14 cellular contexts compared by ENCODE assay signal in the genomic region with DNA sequence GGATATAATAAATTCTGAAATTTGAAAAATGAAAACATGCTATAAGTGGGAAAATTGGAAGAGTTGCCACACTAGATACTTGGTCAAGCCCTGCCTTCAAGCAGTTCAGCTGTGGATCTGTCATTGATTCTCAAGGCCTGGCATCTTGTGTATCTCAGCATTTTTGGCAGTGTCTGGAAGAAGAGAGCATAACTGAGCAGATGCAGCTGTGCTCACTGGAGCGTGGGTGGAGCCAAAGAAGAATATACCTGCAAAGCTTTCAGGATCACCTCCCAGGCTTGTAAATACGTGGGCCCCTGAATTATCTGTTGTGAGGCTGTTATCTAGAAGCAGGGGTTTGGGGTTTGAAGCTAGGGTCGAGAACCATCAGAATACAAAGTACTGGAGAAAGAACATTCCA. TPM values are rescaled to one million over a fixed set of nuclear protein-coding genes. Genes with fewer than 3 reads are reported as not detected.
DNase-seq lines count a peak whose midpoint lies in the region; ATAC-seq and TF ChIP-seq lines count a peak whose summit lies in the region.
"Had no signal": no experiment of that assay in that cellular context is flagged by ENCODE, and none has a peak within 500 bp of the region (broad histone marks: within the 10 kb centered on the region; RNA-seq: fewer than 3 reads in every experiment).

No MANE protein-coding gene starts in this region.

- peak overlapping the region; percentile 43 to 76 (median 63) for H3K27ac ChIP-seq in transverse colon
- H3K27ac ChIP-seq: foreskin keratinocyte had no signal

- TF ChIP-seq EP300 in transverse colon (IDR thresholded peaks at IDR 0.05; ENCODE audit: low read depth): no peak

- no peak overlapping the region for H3K4me3 ChIP-seq in transverse colon

- DNase-seq in NCI-H82 (lab: John Stamatoyannopoulos, UW) (peak; percentile 15), NCI-H82 treated with DMSO at 0.1 percent for 48 hours (lab: John Stamatoyannopoulos, UW; ENCODE audit: unreplicated experiment) (no peak), NCI-H2171 (lab: John Stamatoyannopoulos, UW) (peak; percentile 54), SHP77 treated with DMSO at 0.1 percent for 48 hours (lab: John Stamatoyannopoulos, UW) (peak; percentile 36), transverse colon (no peak), islet precursor cell (no peak), activated gamma-delta T cell treated with Interleukin-2 at 50 U/mL for 16 hours (no peak), left ventricle myocardium superior (no peak)
- DNase-seq: activated CD8-positive, alpha-beta memory T cell treated with anti-CD3 and anti-CD28 coated beads, Interleukin-2, amount 50 U/mL, for 48 hours; endodermal cell; foreskin keratinocyte; nucleus accumbens; stimulated activated naive CD4-positive, alpha-beta T cell treated with Interleukin-2 at 50 U/mL for 16 hours had no signal

- no peaks in the 10 kb centered on the region for H3K9me3 ChIP-seq in transverse colon

- H3K4me1 ChIP-seq in transverse colon: peaks cover 3 to 15% (median 11%) of the 10 kb centered on the region in 4 donors

- no peak for TF ChIP-seq POLR2A in transverse colon (IDR thresholded peaks at IDR 0.05)

- no peaks in the 10 kb centered on the region for H3K27me3 ChIP-seq in transverse colon
- H3K27me3 ChIP-seq: foreskin keratinocyte had no signal

- no peak for ATAC-seq in left ventricle myocardium superior
- ATAC-seq: activated naive CD4-positive, alpha-beta T cell treated with anti-CD3 and anti-CD28 coated beads, Interleukin-2, amount 50 U/mL, for 72 hours; foreskin keratinocyte had no signal

- intact Hi-C loops in transverse colon (cut with DNase I; ENCODE audit: low total_unique reads): no loop called here
- intact Hi-C loops in left ventricle myocardium superior (cut with micrococcal nuclease): no loop called here

- in situ Hi-C loops in transverse colon (cut with MboI; ENCODE audit: low pct_ligation_motif_present in 1 of 4, low pct_unique_long_range_greater_than_20kb in 1 of 4, low sequenced_read_pairs in 3 of 4): no loop called here

- WGBS in transverse colon (ENCODE audit: low coverage in 1 of 2), 2 donors: 29 to 60% methylated on average over 1 to 3 of the region's 3 CpGs

- H3K36me3 ChIP-seq in transverse colon: no peaks in the 10 kb centered on the region

- no peak for TF ChIP-seq CTCF in transverse colon (IDR thresholded peaks at IDR 0.05)

RNA-seq across cellular contexts. Expression of gene CHD6, which starts 31.3 kb away (rescaled TPM):
- total RNA-seq in transverse colon: 10 to 100 TPM; 27.3 to 42.1 (median 27.9) TPM
- total RNA-seq in left ventricle myocardium superior: 36.8 TPM

Comparison
In these comparisons a context has a peak if more than half of its experiments do, and no peak if none do; other contexts are left out.
1. DNase-seq: peak in NCI-H82 (single experiment), NCI-H2171 (single experiment) and SHP77 treated with DMSO at 0.1 percent for 48 hours (single experiment); none in NCI-H82 treated with DMSO at 0.1 percent for 48 hours (single experiment), transverse colon (single experiment), islet precursor cell (single experiment), activated gamma-delta T cell treated with Interleukin-2 at 50 U/mL for 16 hours (single experiment) and left ventricle myocardium superior (single experiment).